In the genomic region with DNA sequence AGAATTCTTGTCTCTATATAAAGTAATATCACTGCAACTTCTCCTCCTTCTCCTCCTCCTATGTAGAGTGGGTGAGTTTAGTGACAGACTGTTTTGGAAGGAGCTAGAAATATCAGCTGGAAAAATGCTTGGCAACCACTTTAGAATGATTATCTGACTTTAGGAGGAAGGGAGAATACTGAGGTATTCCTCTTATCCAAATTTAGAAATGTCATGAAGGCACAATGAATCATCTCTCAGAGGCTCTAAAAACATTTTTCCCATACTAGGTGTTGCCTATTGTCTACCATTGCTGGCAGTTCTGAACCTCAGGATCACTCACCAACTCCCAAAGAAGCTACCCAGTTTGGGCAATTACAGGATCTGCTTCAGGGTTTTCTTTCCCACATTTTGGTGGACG, we compare ENCODE assay signal across 26 cellular contexts.
DNase-seq lines count a peak whose midpoint lies in the region; ATAC-seq, FAIRE-seq and TF ChIP-seq lines count a peak whose summit lies in the region.
"Had no signal": no experiment of that assay in that cellular context is flagged by ENCODE, and none has a peak within 500 bp of the region (broad histone marks: within the 10 kb centered on the region; RNA-seq: fewer than 3 reads in every experiment).

No MANE protein-coding gene starts in this region.

- H4K20me1 ChIP-seq in IMR-90 (ENCODE audit: insufficient read depth, low read length), result no peaks in the 10 kb centered on the region
- no peaks in the 10 kb centered on the region for H4K20me1 ChIP-seq in astrocyte (ENCODE audit: insufficient read depth, low read length)

- H2BK20ac ChIP-seq in IMR-90 (ENCODE audit: low read depth, low read length), result peak overlapping the region; percentile 20; the same call in 1 of the 2 replicates

- peak overlapping the region in 1 of 2 experiments; percentile 28; a peak in 2 of 4 replicates for H4K8ac ChIP-seq in IMR-90 (ENCODE audit: low read depth in 2 of 2, low read length in 2 of 2)

- FAIRE-seq in astrocyte (lab: Jason Lieb, UNC), result peak; percentile 73
- FAIRE-seq: urothelium cell line had no signal

- H3K18ac ChIP-seq in IMR-90 (ENCODE audit: low read depth, low read length), result no peak overlapping the region

- dilution Hi-C loops in IMR-90 (cut with HindIII; ENCODE audit: low sequenced_read_pairs, unreplicated experiment), result no loop called here

- H2AK5ac ChIP-seq in IMR-90 (ENCODE audit: low read depth, low read length), result peak overlapping the region; percentile 74; the same call in 1 of the 2 replicates

- peaks cover 8% of the 10 kb centered on the region for H3K4me1 Mint-ChIP-seq in astrocyte (ENCODE audit: low read depth, unreplicated experiment)
- peaks cover 14 to 29% of the 10 kb centered on the region in 2 donors for H3K4me1 Mint-ChIP-seq in stimulated activated naive B cell treated with anti-CD40 and anti-IgM and Interleukin-4, amounts not matched to agents 10 μg/mL and 1 μg/mL and 100 μg/mL, for 72 hours

- H3K9me3 ChIP-seq in IMR-90 (ENCODE audit: control insufficient read depth, insufficient read depth, low read length), result no peaks in the 10 kb centered on the region
- no peaks in the 10 kb centered on the region for H3K9me3 ChIP-seq in astrocyte (ENCODE audit: insufficient read depth, low read depth, low read length)
- H3K9me3 ChIP-seq: adrenal gland, BE2C, spleen had no signal

- no peaks in the 10 kb centered on the region for H3K27me3 Mint-ChIP-seq in astrocyte (ENCODE audit: low read depth, unreplicated experiment)
- H3K27me3 Mint-ChIP-seq in stimulated activated naive B cell treated with anti-CD40 and anti-IgM and Interleukin-4, amounts not matched to agents 10 μg/mL and 1 μg/mL and 100 μg/mL, for 72 hours, result no peaks in the 10 kb centered on the region
- H3K27me3 Mint-ChIP-seq: IgD-negative memory B cell had no signal

- H3K14ac ChIP-seq in IMR-90 (replicated peaks; ENCODE audit: low read depth, low read length), result peak overlapping the region; percentile 50; the same call in 1 of the 2 replicates

- no peaks in the 10 kb centered on the region for H3K9me3 Mint-ChIP-seq in astrocyte (ENCODE audit: unreplicated experiment)
- H3K9me3 Mint-ChIP-seq in stimulated activated naive B cell treated with anti-CD40 and anti-IgM and Interleukin-4, amounts not matched to agents 10 μg/mL and 1 μg/mL and 100 μg/mL, for 72 hours, result no peaks in the 10 kb centered on the region
- H3K9me3 Mint-ChIP-seq: IgD-negative memory B cell had no signal

- DNase-seq in IMR-90 (peak; percentile 16), astrocyte (ENCODE audit: low read depth) (peak; percentile 73), fibroblast of the aortic adventitia (ENCODE audit: low read depth) (peak; percentile 84), GM13977 (ENCODE audit: low spot score) (no peak), cerebellum (ENCODE audit: low spot score) (no peak)
- no peak for DNase-seq in stimulated activated naive B cell treated with anti-CD40 and anti-IgM and Interleukin-4, amounts not matched to agents 10 μg/mL and 1 μg/mL and 100 μg/mL, for 72 hours
- no peak for DNase-seq in stimulated activated CD4-positive, alpha-beta T cell treated with anti-CD3 and anti-CD28 coated beads, Interleukin-4, amount 100 ng/mL, for 4 hours
- DNase-seq: activated CD4-positive, alpha-beta T cell treated with anti-CD3 and anti-CD28 coated beads, Interleukin-2, amount 50 U/mL, for 4 hours; activated CD8-positive, alpha-beta memory T cell treated with anti-CD3 and anti-CD28 coated beads, Interleukin-2, amount 50 U/mL, for 48 hours; activated gamma-delta T cell treated with Interleukin-2 at 50 U/mL for 16 hours; adrenal gland; BE2C; central memory CD4-positive, alpha-beta T cell; DND-41; effector CD4-positive, alpha-beta T cell; left colon; NCI-H1694; NCI-H2227 treated with DMSO at 0.1 percent for 48 hours; retina; SIG-M5; spleen; T-helper 1 cell had no signal

- H2AK9ac ChIP-seq in IMR-90 (replicated peaks; ENCODE audit: low read depth, low read length, poor library complexity), result peak overlapping the region; percentile 67

- POLR2A ChIA-PET in IMR-90 (lab: Charles Lee; ENCODE audit: unreplicated experiment), result no interaction called here

- no peak overlapping the region for H2BK5ac ChIP-seq in IMR-90 (ENCODE audit: low read depth, low read length, poor library complexity, severe bottlenecking)

- peak overlapping the region; percentile 52 for H3K23ac ChIP-seq in IMR-90 (ENCODE audit: low read depth, low read length)

- no peak overlapping the region for H3K4me3 Mint-ChIP-seq in astrocyte (ENCODE audit: unreplicated experiment)
- H3K4me3 Mint-ChIP-seq in stimulated activated naive B cell treated with anti-CD40 and anti-IgM and Interleukin-4, amounts not matched to agents 10 μg/mL and 1 μg/mL and 100 μg/mL, for 72 hours, result no peak overlapping the region
- H3K4me3 Mint-ChIP-seq: IgD-negative memory B cell had no signal

- peak overlapping the region; percentile 64 for H3K4ac ChIP-seq in IMR-90 (ENCODE audit: low read depth, low read length)

- BruUV-seq in IMR-90 (replicated peaks; lab: Mats Ljungman, UMichigan), result no TSS peak

- intact Hi-C loops in IMR-90 (cut with micrococcal nuclease), result no loop called here

- no peaks in the 10 kb centered on the region for H3K79me2 ChIP-seq in astrocyte (ENCODE audit: insufficient read depth, low read length)

- no peak overlapping the region for H3K56ac ChIP-seq in IMR-90 (ENCODE audit: extremely low read depth, insufficient read depth, low read length)

- no peak overlapping the region for H3K27ac Mint-ChIP-seq in astrocyte (ENCODE audit: unreplicated experiment)
- peak overlapping the region; percentile 42 for H3K27ac Mint-ChIP-seq in stimulated activated naive B cell treated with anti-CD40 and anti-IgM and Interleukin-4, amounts not matched to agents 10 μg/mL and 1 μg/mL and 100 μg/mL, for 72 hours

- H4K5ac ChIP-seq in IMR-90 (ENCODE audit: low read depth, low read length), result no peak overlapping the region

- no peak for TF ChIP-seq RAD21 in IMR-90 (IDR thresholded peaks at IDR 0.05; ENCODE audit: low read length)

- H3K9me1 ChIP-seq in IMR-90 (ENCODE audit: insufficient read depth, low read length), result peaks cover 5% of the 10 kb centered on the region

- no peak overlapping the region for H3K9ac ChIP-seq in IMR-90 (ENCODE audit: low read depth, low read length)
- no peak overlapping the region for H3K9ac ChIP-seq in astrocyte (ENCODE audit: low read length)

- H3K4me2 ChIP-seq in IMR-90 (ENCODE audit: low read depth, low read length) (no peak overlapping the region), astrocyte (ENCODE audit: low read length) (peak overlapping the region; percentile 13)

- no peaks in the 10 kb centered on the region for H3K36me3 ChIP-seq in IMR-90 (ENCODE audit: control insufficient read depth, insufficient read depth, low read length)
- H3K36me3 ChIP-seq in astrocyte (ENCODE audit: insufficient read depth, low read length), result no peaks in the 10 kb centered on the region
- H3K36me3 ChIP-seq: adrenal gland, BE2C, spleen had no signal

- H2AFZ ChIP-seq in IMR-90 (replicated peaks; ENCODE audit: low read length, poor library complexity) (peak overlapping the region; percentile 68), astrocyte (ENCODE audit: low read depth, low read length) (peak overlapping the region; percentile 63)

- CTCF ChIA-PET in IMR-90 (lab: Yijun Ruan, JAX), result interaction anchor here (1.4 kb wide), 1 partner anchor 88 kb away, joined by 5 read pairs; no protein-coding TSS in a partner anchor

- in situ Hi-C loops in IMR-90 (cut with MboI; ENCODE audit: low sequenced_read_pairs) (no loop called here), GM13977 (cut with MboI; ENCODE audit: low pct_unique_long_range_greater_than_20kb, low sequenced_read_pairs, unreplicated experiment) (no loop called here)

- H2BK15ac ChIP-seq in IMR-90 (ENCODE audit: low read depth, low read length), result no peak overlapping the region

- 33% methylated on average over 1 of the region's 1 CpG; no CpG with 5 or more reads in 1 of the 2 experiments for WGBS in IMR-90 (ENCODE audit: extremely low coverage in 2 of 2, insufficient read length in 1 of 2), 2 experiments

- H2BK120ac ChIP-seq in IMR-90 (ENCODE audit: low read depth, low read length), result peak overlapping the region; percentile 32; the same call in 1 of the 2 replicates

- peak overlapping the region; percentile 2; the same call in 1 of the 2 replicates for H4K91ac ChIP-seq in IMR-90 (ENCODE audit: insufficient read depth, low read depth, low read length)

- no peaks in the 10 kb centered on the region; the same call in 1 of the 2 replicates for H3K4me1 ChIP-seq in IMR-90 (ENCODE audit: control insufficient read depth, insufficient read depth, low read length)
- H3K4me1 ChIP-seq in astrocyte (ENCODE audit: insufficient read depth, low read length), result peaks cover 7% of the 10 kb centered on the region
- H3K4me1 ChIP-seq: adrenal gland had no signal

- no peaks in the 10 kb centered on the region for H3K79me1 ChIP-seq in IMR-90 (ENCODE audit: low read depth in 1 of 2, low read length in 2 of 2)

- TF ChIP-seq CTCF in IMR-90 (conservative IDR thresholded peaks at IDR 0.05; ENCODE audit: low read depth, low read length), result no peak
- TF ChIP-seq CTCF in astrocyte (IDR thresholded peaks at IDR 0.05; ENCODE audit: insufficient read depth, low read depth, low read length), result no peak
- TF ChIP-seq CTCF in fibroblast of the aortic adventitia (IDR thresholded peaks at IDR 0.05; ENCODE audit: insufficient read depth, low read length), result no peak
- TF ChIP-seq CTCF in GM13977 (IDR thresholded peaks at IDR 0.05; ENCODE audit: extremely low read depth, insufficient read depth, missing control alignments), result no peak

- H3K27ac ChIP-seq in IMR-90 (ENCODE audit: insufficient read depth, low read length), result no peak overlapping the region
- peak overlapping the region; percentile 8 for H3K27ac ChIP-seq in astrocyte (ENCODE audit: low read depth, low read length)
- H3K27ac ChIP-seq: adrenal gland, spleen had no signal

- no peak for TF ChIP-seq POLR2A in IMR-90 (IDR thresholded peaks at IDR 0.05; ENCODE audit: low read depth, low read length)

- no peak; the same call in 1 of the 2 replicates for ATAC-seq in IMR-90 (ENCODE audit: low read depth)
- no peak for ATAC-seq in stimulated activated naive B cell treated with anti-CD40 and anti-IgM and Interleukin-4, amounts not matched to agents 10 μg/mL and 1 μg/mL and 100 μg/mL, for 72 hours (replicated peaks)
- ATAC-seq in HG02678 (IDR thresholded peaks at IDR 0.05; ENCODE audit: unreplicated experiment), result no peak
- ATAC-seq: esophagus mucosa, left colon had no signal

- H3K27me3 ChIP-seq in IMR-90 (ENCODE audit: control insufficient read depth, insufficient read depth, low read length) (no peaks in the 10 kb centered on the region), astrocyte (ENCODE audit: insufficient read depth, low read length) (no peaks in the 10 kb centered on the region)
- H3K27me3 ChIP-seq: adrenal gland, BE2C, spleen had no signal

- H3K36me3 Mint-ChIP-seq in astrocyte (ENCODE audit: low read depth, unreplicated experiment), result no peaks in the 10 kb centered on the region
- H3K36me3 Mint-ChIP-seq in stimulated activated naive B cell treated with anti-CD40 and anti-IgM and Interleukin-4, amounts not matched to agents 10 μg/mL and 1 μg/mL and 100 μg/mL, for 72 hours, result no peaks in the 10 kb centered on the region

- H3K4me3 ChIP-seq in IMR-90 (ENCODE audit: insufficient read depth, low read depth, low read length), result no peak overlapping the region
- no peak overlapping the region for H3K4me3 ChIP-seq in astrocyte (ENCODE audit: insufficient read depth, low read depth, low read length)
- no peak overlapping the region for H3K4me3 ChIP-seq in fibroblast of the aortic adventitia (ENCODE audit: low read depth, low read length)
- H3K4me3 ChIP-seq: adrenal gland, spleen had no signal

Comparison
In these comparisons a context has a peak if more than half of its experiments do, and no peak if none do; other contexts are left out.
1. DNase-seq: peak in IMR-90 (single experiment), astrocyte (single experiment) and fibroblast of the aortic adventitia (single experiment); none in stimulated activated naive B cell treated with anti-CD40 and anti-IgM and Interleukin-4, amounts not matched to agents 10 μg/mL and 1 μg/mL and 100 μg/mL, for 72 hours (single experiment), GM13977 (single experiment), cerebellum (single experiment) and stimulated activated CD4-positive, alpha-beta T cell treated with anti-CD3 and anti-CD28 coated beads, Interleukin-4, amount 100 ng/mL, for 4 hours (0 of 2).